25 cellular contexts compared by ENCODE assay signal in genomic region chr20:57173986-57174385, GRCh38.
A peak's percentile ranks its signal among the peaks of the same experiment; 100 is the strongest.
DNase-seq lines count a peak whose midpoint lies in the region; ATAC-seq, FAIRE-seq and TF ChIP-seq lines count a peak whose summit lies in the region.
"Had no signal": no experiment of that assay in that cellular context is flagged by ENCODE, and none has a peak within 500 bp of the region (broad histone marks: within the 10 kb centered on the region; RNA-seq: fewer than 3 reads in every experiment).

No MANE protein-coding gene starts in this region.

- H3K36me3 Mint-ChIP-seq in neural progenitor cell = peaks cover 54% of the 10 kb centered on the region
- H3K36me3 Mint-ChIP-seq in naive thymus-derived CD8-positive, alpha-beta T cell = no peaks in the 10 kb centered on the region
- H3K36me3 Mint-ChIP-seq: CD14-positive monocyte; CD4-positive, alpha-beta memory T cell; CD4-positive, CD25-positive, alpha-beta regulatory T cell; CD8-positive, alpha-beta memory T cell had no signal

- H3K4me1 ChIP-seq in HepG2 (ENCODE audit: insufficient read depth, low read length) (no peaks in the 10 kb centered on the region), right lobe of liver (no peaks in the 10 kb centered on the region), KMS-11 (ENCODE audit: low read depth, poor library complexity, severe bottlenecking) (peaks cover 37% of the 10 kb centered on the region), neural progenitor cell (no peaks in the 10 kb centered on the region)
- H3K4me1 ChIP-seq: A549, BE2C had no signal

- TF ChIP-seq POLR2A in HepG2 (IDR thresholded peaks at IDR 0.05; ENCODE audit: insufficient read depth in 1 of 2, low read depth in 2 of 2, low read length in 2 of 2) (no peak), right lobe of liver (IDR thresholded peaks at IDR 0.05) (no peak)

- H4K20me1 ChIP-seq in HepG2 (ENCODE audit: insufficient read depth, low read length) (no peaks in the 10 kb centered on the region), KMS-11 (ENCODE audit: insufficient read depth) (no peaks in the 10 kb centered on the region), neural progenitor cell (ENCODE audit: low read depth) (no peaks in the 10 kb centered on the region)
- H4K20me1 ChIP-seq: BLaER1 had no signal

- no peaks in the 10 kb centered on the region for H3K9me3 Mint-ChIP-seq in neural progenitor cell
- H3K9me3 Mint-ChIP-seq in naive thymus-derived CD8-positive, alpha-beta T cell = no peaks in the 10 kb centered on the region

- in situ Hi-C loops in HepG2 (cut with HindIII; ENCODE audit: extremely low pct_ligation_motif_present, low pct_unique_long_range_greater_than_20kb) = no loop called here

- H3K4me3 ChIP-seq in HepG2 (replicated peaks in 1 of 3; ENCODE audit: insufficient read depth in 1 of 3, low read depth in 2 of 3, low read length in 3 of 3) (no peak overlapping the region), right lobe of liver (no peak overlapping the region), KMS-11 (IDR thresholded peaks at IDR 0.05; ENCODE audit: insufficient read depth, low read depth, low read length) (no peak overlapping the region), neural progenitor cell (no peak overlapping the region)
- H3K4me3 ChIP-seq: A549, BLaER1 had no signal

- 25% methylated on average over 5 of the region's 5 CpGs for WGBS in HepG2 (ENCODE audit: low lambda C conversion rate)
- 100% methylated on average over 1 of the region's 5 CpGs for WGBS in right lobe of liver (ENCODE audit: insufficient coverage, low coverage, low lambda C conversion rate, missing lambda C conversion rate)

- no peak overlapping the region for H3K4me3 Mint-ChIP-seq in neural progenitor cell
- no peak overlapping the region for H3K4me3 Mint-ChIP-seq in naive thymus-derived CD8-positive, alpha-beta T cell
- H3K4me3 Mint-ChIP-seq: CD14-positive monocyte; CD4-positive, alpha-beta memory T cell; CD4-positive, CD25-positive, alpha-beta regulatory T cell; CD8-positive, alpha-beta memory T cell had no signal

- H3K79me2 ChIP-seq in HepG2 (ENCODE audit: insufficient read depth, low read length) (no peaks in the 10 kb centered on the region), KMS-11 (ENCODE audit: insufficient read depth, low read depth) (no peaks in the 10 kb centered on the region), neural progenitor cell (ENCODE audit: low read depth) (no peaks in the 10 kb centered on the region)

- peaks cover 6 to 27% of the 10 kb centered on the region in 2 experiments; a peak in 3 of 5 replicates for H3K27me3 ChIP-seq in HepG2 (ENCODE audit: control insufficient read depth in 1 of 2, insufficient read depth in 2 of 2, low read length in 2 of 2)
- H3K27me3 ChIP-seq in right lobe of liver = no peaks in the 10 kb centered on the region
- H3K27me3 ChIP-seq in KMS-11 (ENCODE audit: insufficient read depth, low read depth) = no peaks in the 10 kb centered on the region
- no peaks in the 10 kb centered on the region for H3K27me3 ChIP-seq in neural progenitor cell
- H3K27me3 ChIP-seq: BE2C, BLaER1 had no signal

- TF ChIP-seq EP300 in HepG2 (IDR thresholded peaks at IDR 0.05; ENCODE audit: low read depth in 2 of 2, low read length in 2 of 2) (no peak), HepG2 (CRISPR knock-in tag; IDR thresholded peaks at IDR 0.05; ENCODE audit: borderline replicate concordance) (no peak)

- peak overlapping the region; percentile 31 for H3K27ac Mint-ChIP-seq in neural progenitor cell
- peak overlapping the region in 1 of 10 donors; percentile 54 for H3K27ac Mint-ChIP-seq in naive thymus-derived CD8-positive, alpha-beta T cell
- H3K27ac Mint-ChIP-seq: CD4-positive, alpha-beta memory T cell; CD4-positive, CD25-positive, alpha-beta regulatory T cell; CD8-positive, alpha-beta memory T cell had no signal

- H2AFZ ChIP-seq in HepG2 (ENCODE audit: low read length) (no peak overlapping the region), KMS-11 (ENCODE audit: low read depth) (no peak overlapping the region), neural progenitor cell (replicated peaks) (no peak overlapping the region)

- H3K9ac ChIP-seq in HepG2 (ENCODE audit: insufficient read depth, low read depth, low read length) (no peak overlapping the region), KMS-11 (no peak overlapping the region), neural progenitor cell (no peak overlapping the region)
- H3K9ac ChIP-seq: BLaER1 had no signal

- DNase-seq in HepG2 (ENCODE audit: low spot score) = no peak
- DNase-seq in right lobe of liver = no peak
- no peak for DNase-seq in neural progenitor cell (ENCODE audit: low spot score)
- DNase-seq in naive thymus-derived CD8-positive, alpha-beta T cell = no peak
- no peak for DNase-seq in AML-193 (lab: John Stamatoyannopoulos, UW)
- DNase-seq in NCI-H510A (lab: John Stamatoyannopoulos, UW) = no peak
- DNase-seq: BE2C; C1 segment of cervical spinal cord; Calu3; CD4-positive, alpha-beta memory T cell; CD4-positive, CD25-positive, alpha-beta regulatory T cell; CD8-positive, alpha-beta memory T cell; COR-L47; DMS79 treated with DMSO at 0.1 percent for 48 hours; GF-D8 had no signal

- intact Hi-C loops in HepG2 (cut with micrococcal nuclease; ENCODE audit: unreplicated experiment) (no loop called here), right lobe of liver (cut with DNase I) (no loop called here)

- peaks cover 2% of the 10 kb centered on the region for H3F3A ChIP-seq in neural progenitor cell (ENCODE audit: low read depth)

- TF ChIP-seq CTCF in HepG2 (CRISPR knock-in tag; IDR thresholded peaks at IDR 0.05) = no peak
- no peak for TF ChIP-seq CTCF in right lobe of liver (IDR thresholded peaks at IDR 0.05)
- no peak for TF ChIP-seq CTCF in KMS-11 (conservative IDR thresholded peaks at IDR 0.05; ENCODE audit: low read depth, low read length)
- no peak for TF ChIP-seq CTCF in neural progenitor cell (IDR thresholded peaks at IDR 0.05)
- TF ChIP-seq CTCF in subcutaneous adipose tissue (IDR thresholded peaks at IDR 0.05; ENCODE audit: low read depth) = peak; percentile 26

- CTCF ChIA-PET in HepG2 (lab: Yijun Ruan, JAX; ENCODE audit: low intra/inter-chr PET ratio, low total read pairs) = no interaction called here

- H3K36me3 ChIP-seq in HepG2 (replicated peaks in 1 of 2; ENCODE audit: control insufficient read depth in 1 of 2, insufficient read depth in 2 of 2, low read length in 2 of 2) (no peaks in the 10 kb centered on the region), right lobe of liver (no peaks in the 10 kb centered on the region), KMS-11 (ENCODE audit: insufficient read depth) (no peaks in the 10 kb centered on the region), neural progenitor cell (no peaks in the 10 kb centered on the region)
- H3K36me3 ChIP-seq: BE2C, BLaER1 had no signal

- no TSS peak for BruUV-seq in HepG2 (replicated peaks; lab: Mats Ljungman, UMichigan)

- H3K9me3 ChIP-seq in HepG2 (ENCODE audit: low read length) = no peaks in the 10 kb centered on the region
- no peaks in the 10 kb centered on the region for H3K9me3 ChIP-seq in right lobe of liver
- no peaks in the 10 kb centered on the region for H3K9me3 ChIP-seq in neural progenitor cell (ENCODE audit: low read depth)
- H3K9me3 ChIP-seq: A549, BE2C, BLaER1 had no signal

- no peak for FAIRE-seq in HepG2 (lab: Jason Lieb, UNC)
- FAIRE-seq: A549, D721Med, G401.6, GM12891, GM19239 had no signal

- peaks cover 4% of the 10 kb centered on the region for H3K27me3 Mint-ChIP-seq in neural progenitor cell (ENCODE audit: insufficient read depth, low read depth)
- H3K27me3 Mint-ChIP-seq in naive thymus-derived CD8-positive, alpha-beta T cell = peaks cover 10 to 35% (median 18%) of the 10 kb centered on the region in 5 donors
- H3K27me3 Mint-ChIP-seq: CD4-positive, CD25-positive, alpha-beta regulatory T cell had no signal

- no peak overlapping the region for H3K4me2 ChIP-seq in HepG2 (ENCODE audit: low read depth, low read length)
- H3K4me2 ChIP-seq in KMS-11 = peak overlapping the region; percentile 51; the same call in 1 of the 2 replicates
- no peak overlapping the region for H3K4me2 ChIP-seq in neural progenitor cell
- H3K4me2 ChIP-seq: A549, BLaER1 had no signal

- H3K4me1 Mint-ChIP-seq in neural progenitor cell = peaks cover 14% of the 10 kb centered on the region
- H3K4me1 Mint-ChIP-seq in naive thymus-derived CD8-positive, alpha-beta T cell = peaks cover 0 to 7% (median 2%) of the 10 kb centered on the region in 4 donors
- H3K4me1 Mint-ChIP-seq: CD14-positive monocyte; CD4-positive, alpha-beta memory T cell; CD4-positive, CD25-positive, alpha-beta regulatory T cell; CD8-positive, alpha-beta memory T cell had no signal

- POLR2A ChIA-PET in HepG2 (lab: Yijun Ruan, JAX) = no interaction called here
- POLR2A ChIA-PET in naive thymus-derived CD8-positive, alpha-beta T cell (lab: Charles Lee) = no interaction called here

- ATAC-seq in HepG2 = no peak
- ATAC-seq in right lobe of liver = no peak
- ATAC-seq in naive thymus-derived CD8-positive, alpha-beta T cell = no peak
- ATAC-seq: A549 had no signal

- H3K27ac ChIP-seq in HepG2 (ENCODE audit: extremely low read length, insufficient read depth, low read length) = no peak overlapping the region
- no peak overlapping the region for H3K27ac ChIP-seq in right lobe of liver
- H3K27ac ChIP-seq in KMS-11 = no peak overlapping the region
- H3K27ac ChIP-seq in neural progenitor cell = no peak overlapping the region
- H3K27ac ChIP-seq: 22Rv1, A549, BLaER1 had no signal

- TF ChIP-seq RAD21 in HepG2 (CRISPR knock-in tag; IDR thresholded peaks at IDR 0.05) = no peak

TF ChIP-seq in HepG2, 621 proteins besides CTCF, POLR2A, EP300 and RAD21 (continues in another document):
- TF ChIP-seq ETS1 (CRISPR knock-in tag; IDR thresholded peaks at IDR 0.05) = no peak
